Comparison of ENCODE assay signal across 21 cellular contexts in genomic region chr16:51237861-51238378, GRCh38.
DNase-seq lines count a peak whose midpoint lies in the region; ATAC-seq lines count a peak whose summit lies in the region.
"Had no signal": no experiment of that assay in that cellular context is flagged by ENCODE, and none has a peak within 500 bp of the region (broad histone marks: within the 10 kb centered on the region; RNA-seq: fewer than 3 reads in every experiment).

No MANE protein-coding gene starts in this region.

- peak overlapping the region; percentile 93 for H3K27ac ChIP-seq in caudate nucleus (ENCODE audit: low read depth, low read length)
- H3K27ac ChIP-seq: left lung, upper lobe of left lung had no signal

- DNase-seq in D341Med (ENCODE audit: low spot score) (peak; percentile 32), NCI-H1105 treated with DMSO at 0.1 percent for 48 hours (lab: John Stamatoyannopoulos, UW) (peak; percentile 54), caudate nucleus (lab: John Stamatoyannopoulos, UW) (no peak), midbrain (lab: John Stamatoyannopoulos, UW) (peak; percentile 37), AML-193 (lab: John Stamatoyannopoulos, UW) (no peak), NCI-H1694 treated with DMSO at 0.1 percent for 48 hours (lab: John Stamatoyannopoulos, UW) (no peak)
- DNase-seq: activated CD4-positive, alpha-beta T cell treated with anti-CD3 and anti-CD28 coated beads for 1 hour; CD4-positive, CD25-positive, alpha-beta regulatory T cell; effector memory CD8-positive, alpha-beta T cell; EL; left lung; NCI-H187; NCI-H524; OCI-M1; SHP77; stimulated activated CD4-positive, alpha-beta T cell treated with anti-CD3 and anti-CD28 coated beads, Interleukin-4, amount 100 ng/mL, for 4 hours; stimulated activated naive CD8-positive, alpha-beta T cell treated with anti-CD3 and anti-CD28 coated beads, Interleukin-15, amount 100 ng/mL, for 72 hours; SW 1271; upper lobe of left lung had no signal

- no peak for ATAC-seq in HG03354 (IDR thresholded peaks at IDR 0.05; ENCODE audit: poor library complexity, severe bottlenecking, unreplicated experiment)
- no peak for ATAC-seq in HG03159 (IDR thresholded peaks at IDR 0.05; ENCODE audit: unreplicated experiment)
- ATAC-seq: effector memory CD8-positive, alpha-beta T cell; left lung; stimulated activated naive CD8-positive, alpha-beta T cell treated with anti-CD3 and anti-CD28 coated beads, Interleukin-15, amount 100 ng/mL, for 72 hours had no signal

Comparison
In these comparisons a context has a peak if more than half of its experiments do, and no peak if none do; other contexts are left out.
1. DNase-seq: peak in D341Med (single experiment), NCI-H1105 treated with DMSO at 0.1 percent for 48 hours (single experiment) and midbrain (single experiment); none in caudate nucleus (0 of 61), AML-193 (0 of 2) and NCI-H1694 treated with DMSO at 0.1 percent for 48 hours (single experiment).